Comparison of ENCODE assay signal across 24 cellular contexts in genomic region chr18:25831226-25831828, GRCh38.
A peak's percentile ranks its signal among the peaks of the same experiment; 100 is the strongest.
DNase-seq lines count a peak whose midpoint lies in the region; ATAC-seq, FAIRE-seq and TF ChIP-seq lines count a peak whose summit lies in the region.
"Had no signal": no experiment of that assay in that cellular context is flagged by ENCODE, and none has a peak within 500 bp of the region (broad histone marks: within the 10 kb centered on the region; RNA-seq: fewer than 3 reads in every experiment).

No MANE protein-coding gene starts in this region.

- dilution Hi-C loops in endothelial cell of umbilical vein (cut with MboI; ENCODE audit: extremely low pct_ligation_motif_present, low sequenced_read_pairs): no loop called here

- ATAC-seq in HG02759 (IDR thresholded peaks at IDR 0.05; ENCODE audit: unreplicated experiment): no peak
- ATAC-seq: activated CD4-positive, CD25-positive, alpha-beta regulatory T cell treated with anti-CD3 and anti-CD28 coated beads, Interleukin-2, amount 50 U/mL, for 24 hours had no signal

- H3K4me1 ChIP-seq in endothelial cell of umbilical vein (ENCODE audit: control insufficient read depth, extremely low read depth, insufficient read depth, low read length): peaks cover 4% of the 10 kb centered on the region
- H3K4me1 ChIP-seq in effector memory CD4-positive, alpha-beta T cell (ENCODE audit: control insufficient read depth, insufficient read depth, low read length, poor library complexity, severe bottlenecking): no peaks in the 10 kb centered on the region

- H3K9me3 Mint-ChIP-seq in neural crest cell: no peaks in the 10 kb centered on the region
- H3K9me3 Mint-ChIP-seq: activated CD4-positive, alpha-beta memory T cell treated with anti-CD3 and anti-CD28 coated beads for 36 hours; activated naive CD4-positive, alpha-beta T cell treated with anti-CD3 and anti-CD28 coated beads, Interleukin-2, amount 50 U/mL, for 24 hours; endodermal cell; naive B cell; T-helper 1 cell treated with Interleukin-12 subunit alpha and Interleukin-12 subunit beta and Interleukin-4 antibody, amounts not matched to agents 30 μg/mL and 1 μg/mL, for 36 hours had no signal

- POLR2A ChIA-PET in endothelial cell of umbilical vein (lab: Charles Lee): no interaction called here

- H2AFZ ChIP-seq in endothelial cell of umbilical vein (ENCODE audit: low read depth, low read length): no peak overlapping the region

- intact Hi-C loops in endothelial cell of umbilical vein (cut with micrococcal nuclease): loop anchor here (5.0 kb wide), 1 partner anchor 519 kb away; no protein-coding TSS in a partner anchor

- peak; percentile 33 for FAIRE-seq in endothelial cell of umbilical vein (lab: Jason Lieb, UNC)
- FAIRE-seq: small intestine had no signal

- H3K4me3 Mint-ChIP-seq in neural crest cell: no peak overlapping the region
- H3K4me3 Mint-ChIP-seq: activated CD4-positive, alpha-beta memory T cell treated with anti-CD3 and anti-CD28 coated beads for 36 hours; activated naive CD4-positive, alpha-beta T cell treated with anti-CD3 and anti-CD28 coated beads, Interleukin-2, amount 50 U/mL, for 24 hours; B cell; CD8-positive, alpha-beta memory T cell; endodermal cell; naive B cell; T-helper 1 cell treated with Interleukin-12 subunit alpha and Interleukin-12 subunit beta and Interleukin-4 antibody, amounts not matched to agents 30 μg/mL and 1 μg/mL, for 36 hours had no signal

- H3K27ac ChIP-seq in endothelial cell of umbilical vein (ENCODE audit: insufficient read depth, low read depth, low read length): no peak overlapping the region
- no peak overlapping the region for H3K27ac ChIP-seq in effector memory CD4-positive, alpha-beta T cell (ENCODE audit: insufficient read depth, low read length, poor library complexity, severe bottlenecking)
- H3K27ac ChIP-seq: cardiac muscle cell, esophagus muscularis mucosa, HL-60, stomach, tibial nerve had no signal

- H3K27me3 ChIP-seq in endothelial cell of umbilical vein (ENCODE audit: control insufficient read depth in 2 of 2, insufficient read depth in 2 of 2, low read length in 2 of 2): peaks cover 0 to 5% of the 10 kb centered on the region in 2 experiments
- peaks cover 4% of the 10 kb centered on the region for H3K27me3 ChIP-seq in effector memory CD4-positive, alpha-beta T cell (replicated peaks; ENCODE audit: control insufficient read depth, insufficient read depth, low read length, poor library complexity, severe bottlenecking)
- H3K27me3 ChIP-seq: cardiac muscle cell, esophagus muscularis mucosa, stomach, tibial nerve had no signal

- no peak for TF ChIP-seq CTCF in endothelial cell of umbilical vein (IDR thresholded peaks at IDR 0.05; ENCODE audit: extremely low read depth in 1 of 2, insufficient read depth in 1 of 2, low read depth in 1 of 2, low read length in 2 of 2)
- TF ChIP-seq CTCF in neural crest cell (conservative IDR thresholded peaks at IDR 0.05): no peak

- CTCF ChIA-PET in endothelial cell of umbilical vein (lab: Charles Lee): interaction anchor here (0.6 to 2.4 kb wide), 9 partner anchors 9 to 1288 kb away, joined by 3 to 17 read pairs (median 5); partner anchors contain the start of gene ZNF521

- H3K36me3 ChIP-seq in endothelial cell of umbilical vein (ENCODE audit: control insufficient read depth in 2 of 2, extremely low read depth in 1 of 2, insufficient read depth in 2 of 2, low read length in 2 of 2): no peaks in the 10 kb centered on the region
- no peaks in the 10 kb centered on the region for H3K36me3 ChIP-seq in effector memory CD4-positive, alpha-beta T cell (ENCODE audit: control insufficient read depth, insufficient read depth, low read length)
- H3K36me3 ChIP-seq: cardiac muscle cell, esophagus muscularis mucosa, stomach, tibial nerve had no signal

- no peak overlapping the region for H3K4me2 ChIP-seq in endothelial cell of umbilical vein (ENCODE audit: insufficient read depth, low read length)

- no TSS peak for BruUV-seq in endothelial cell of umbilical vein (replicated peaks; lab: Mats Ljungman, UMichigan)

- no peaks in the 10 kb centered on the region for H3K9me3 ChIP-seq in endothelial cell of umbilical vein (replicated peaks; ENCODE audit: control insufficient read depth, insufficient read depth, low read length)
- no peaks in the 10 kb centered on the region for H3K9me3 ChIP-seq in effector memory CD4-positive, alpha-beta T cell (ENCODE audit: control insufficient read depth, low read length)
- H3K9me3 ChIP-seq: esophagus muscularis mucosa, stomach, tibial nerve had no signal

- H3K4me3 ChIP-seq in endothelial cell of umbilical vein (replicated peaks in 1 of 3; ENCODE audit: insufficient read depth in 1 of 3, low read depth in 1 of 3, low read length in 3 of 3): no peak overlapping the region
- H3K4me3 ChIP-seq in effector memory CD4-positive, alpha-beta T cell (ENCODE audit: insufficient read depth, low read depth, low read length, poor library complexity, severe bottlenecking): no peak overlapping the region
- H3K4me3 ChIP-seq: cardiac muscle cell, esophagus muscularis mucosa, stomach, tibial nerve had no signal

- no peaks in the 10 kb centered on the region for H3K79me2 ChIP-seq in endothelial cell of umbilical vein (ENCODE audit: control insufficient read depth, insufficient read depth, low read length)

- H3K36me3 Mint-ChIP-seq in neural crest cell (ENCODE audit: low read depth): no peaks in the 10 kb centered on the region
- H3K36me3 Mint-ChIP-seq: activated CD4-positive, alpha-beta memory T cell treated with anti-CD3 and anti-CD28 coated beads for 36 hours; activated naive CD4-positive, alpha-beta T cell treated with anti-CD3 and anti-CD28 coated beads, Interleukin-2, amount 50 U/mL, for 24 hours; CD8-positive, alpha-beta memory T cell; naive B cell had no signal

- peaks cover 28% of the 10 kb centered on the region for H3K4me1 Mint-ChIP-seq in neural crest cell
- H3K4me1 Mint-ChIP-seq: activated naive CD4-positive, alpha-beta T cell treated with anti-CD3 and anti-CD28 coated beads, Interleukin-2, amount 50 U/mL, for 24 hours; B cell; CD8-positive, alpha-beta memory T cell; naive B cell had no signal

- no peak for TF ChIP-seq POLR2A in endothelial cell of umbilical vein (IDR thresholded peaks at IDR 0.05; ENCODE audit: low read depth, low read length)

- peak overlapping the region; percentile 27 for H3K27ac Mint-ChIP-seq in neural crest cell (ENCODE audit: unreplicated experiment)
- H3K27ac Mint-ChIP-seq: activated CD4-positive, alpha-beta memory T cell treated with anti-CD3 and anti-CD28 coated beads for 36 hours; activated naive CD4-positive, alpha-beta T cell treated with anti-CD3 and anti-CD28 coated beads, Interleukin-2, amount 50 U/mL, for 24 hours; B cell; CD8-positive, alpha-beta memory T cell; endodermal cell; naive B cell; T-helper 1 cell treated with Interleukin-12 subunit alpha and Interleukin-12 subunit beta and Interleukin-4 antibody, amounts not matched to agents 30 μg/mL and 1 μg/mL, for 36 hours had no signal

- H3K9me1 ChIP-seq in endothelial cell of umbilical vein (replicated peaks; ENCODE audit: control insufficient read depth, extremely low read depth, insufficient read depth, low read length): no peaks in the 10 kb centered on the region

- no peaks in the 10 kb centered on the region for H3K27me3 Mint-ChIP-seq in neural crest cell (ENCODE audit: low read depth)

- peak; percentile 19 for DNase-seq in EL
- DNase-seq in LHCN-M2 (ENCODE audit: low read depth): peak; percentile 24
- no peak for DNase-seq in endothelial cell of umbilical vein (ENCODE audit: low read depth, low spot score)
- DNase-seq in neural crest cell (ENCODE audit: low read depth, low spot score): no peak
- no peak for DNase-seq in NCI-H510A (lab: John Stamatoyannopoulos, UW)
- no peak for DNase-seq in activated gamma-delta T cell (lab: John Stamatoyannopoulos, UW)
- no peak for DNase-seq in effector memory CD4-positive, alpha-beta T cell
- DNase-seq: activated CD8-positive, alpha-beta memory T cell treated with anti-CD3 and anti-CD28 coated beads, Interleukin-2, amount 50 U/mL, for 4 hours; CD8-positive, alpha-beta memory T cell; naive B cell; stimulated activated CD4-positive, alpha-beta T cell treated with anti-CD3 and anti-CD28 coated beads, Interleukin-1b, Interleukin-23, amount 100 ng/mL, for 48 hours had no signal

- no peak overlapping the region for H3K9ac ChIP-seq in endothelial cell of umbilical vein (replicated peaks; ENCODE audit: extremely low read depth, insufficient read depth, low read length)

- H4K20me1 ChIP-seq in endothelial cell of umbilical vein (replicated peaks; ENCODE audit: control insufficient read depth, extremely low read depth, insufficient read depth, low read length): no peaks in the 10 kb centered on the region

TF ChIP-seq in endothelial cell of umbilical vein, 7 proteins besides CTCF, POLR2A, EP300 and RAD21:
- TF ChIP-seq JUN (IDR thresholded peaks at IDR 0.05; ENCODE audit: borderline replicate concordance, insufficient read depth, insufficient read length, low read depth): no peak
- no peak for TF ChIP-seq POLR2AphosphoS5 (IDR thresholded peaks at IDR 0.05; ENCODE audit: insufficient read depth, low read depth, low read length)
- no peak for TF ChIP-seq EZH2 (IDR thresholded peaks at IDR 0.05; ENCODE audit: borderline replicate concordance, low read depth, low read length, severe bottlenecking)
- TF ChIP-seq MYC (IDR thresholded peaks at IDR 0.05; ENCODE audit: low read depth, low read length): no peak
- no peak for TF ChIP-seq GATA2 (IDR thresholded peaks at IDR 0.05; ENCODE audit: insufficient read depth, insufficient read length, low read depth, low read length)
- TF ChIP-seq FOS (IDR thresholded peaks at IDR 0.05; ENCODE audit: borderline replicate concordance, insufficient read depth, low read length): no peak
- TF ChIP-seq MAX (IDR thresholded peaks at IDR 0.05; ENCODE audit: insufficient read depth, insufficient read length): no peak
TF ChIP-seq in endothelial cell of umbilical vein: peak in this region for 0.

Comparison
In these comparisons a context has a peak if more than half of its experiments do, and no peak if none do; other contexts are left out.
1. DNase-seq: peak in EL (single experiment) and LHCN-M2 (single experiment); none in endothelial cell of umbilical vein (single experiment), neural crest cell (single experiment), NCI-H510A (single experiment), activated gamma-delta T cell (single experiment) and effector memory CD4-positive, alpha-beta T cell (0 of 3).